ENCODE assay signal across 16 cellular contexts in the genomic region with DNA sequence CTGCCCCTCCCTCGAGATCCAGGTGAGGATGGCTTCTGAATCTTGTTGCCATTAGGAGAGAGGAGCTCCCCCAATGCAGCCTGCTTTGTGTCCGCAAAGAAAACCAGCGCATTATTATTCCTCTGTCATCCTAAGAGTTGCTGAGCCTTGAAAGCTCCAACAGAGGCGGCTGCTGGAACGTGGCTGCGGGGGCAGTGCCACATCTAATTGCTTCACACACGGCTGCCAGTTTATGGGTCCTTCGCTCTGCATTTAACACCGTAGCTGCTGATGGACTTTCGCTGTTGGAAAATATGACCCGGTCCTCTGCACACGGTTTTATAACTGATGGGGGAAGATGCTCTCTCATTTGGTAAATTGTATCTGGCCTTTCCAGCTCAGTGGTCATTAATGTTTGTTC. TPM values are rescaled to one million over a fixed set of nuclear protein-coding genes. Genes with fewer than 3 reads are reported as not detected.
DNase-seq lines count a peak whose midpoint lies in the region; TF ChIP-seq lines count a peak whose summit lies in the region.
"Had no signal": no experiment of that assay in that cellular context is flagged by ENCODE, and none has a peak within 500 bp of the region (broad histone marks: within the 10 kb centered on the region; RNA-seq: fewer than 3 reads in every experiment).

No MANE protein-coding gene starts in this region.

- no peaks in the 10 kb centered on the region for H3K9me3 Mint-ChIP-seq in endodermal cell
- H3K9me3 Mint-ChIP-seq: CD8-positive, alpha-beta T cell had no signal

- H3K27me3 ChIP-seq in endodermal cell (ENCODE audit: control insufficient read depth, insufficient read depth, low read length, poor library complexity, severe bottlenecking) = no peaks in the 10 kb centered on the region

- no peak overlapping the region for H3K27ac ChIP-seq in endodermal cell (ENCODE audit: low read depth, low read length)
- H3K27ac ChIP-seq: HL-60 had no signal

- H3K4me3 ChIP-seq in endodermal cell (ENCODE audit: low read length) = no peak overlapping the region

- DNase-seq in Ammon's horn (ENCODE audit: low spot score) (peak; percentile 64), NCI-H146 treated with DMSO at 0.1 percent for 48 hours (lab: John Stamatoyannopoulos, UW; ENCODE audit: unreplicated experiment) (peak; percentile 85), endodermal cell (peak; percentile 52), nucleus accumbens (lab: John Stamatoyannopoulos, UW) (peak in 29 of 56 donors; percentile 1 to 75 (median 19)), H4 (ENCODE audit: low spot score) (no peak), SK-N-DZ (ENCODE audit: low spot score) (no peak), cerebellar cortex (ENCODE audit: low spot score) (no peak), dedifferentiated amniotic fluid mesenchymal stem cell (ENCODE audit: extremely low spot score) (no peak)
- DNase-seq: CD8-positive, alpha-beta T cell; GOT3; KBM-7; NCI-H1048; NCI-H1930; NCI-H226; SHP77 treated with DMSO at 0.1 percent for 48 hours had no signal

- peaks cover 49% of the 10 kb centered on the region for H3K36me3 Mint-ChIP-seq in endodermal cell (ENCODE audit: low read depth)
- H3K36me3 Mint-ChIP-seq: CD8-positive, alpha-beta T cell had no signal

- H3K4me1 Mint-ChIP-seq in endodermal cell = peaks cover 63% of the 10 kb centered on the region

- peak overlapping the region; percentile 23 for H3K27ac Mint-ChIP-seq in endodermal cell
- H3K27ac Mint-ChIP-seq: CD8-positive, alpha-beta T cell had no signal

- TF ChIP-seq CTCF in endodermal cell (conservative IDR thresholded peaks at IDR 0.05) = no peak

- no peak overlapping the region for H3K4me3 Mint-ChIP-seq in endodermal cell
- H3K4me3 Mint-ChIP-seq: CD8-positive, alpha-beta T cell had no signal

- WGBS in endodermal cell (ENCODE audit: insufficient coverage in 1 of 2, insufficient read length in 1 of 2), 2 experiments = 80 to 87% methylated on average over 12 of the region's 12 CpGs

- H3K36me3 ChIP-seq in endodermal cell (ENCODE audit: control insufficient read depth, insufficient read depth, low read length) = peaks cover 25% of the 10 kb centered on the region

- H3K9ac ChIP-seq in endodermal cell (ENCODE audit: extremely low read depth, low read length, poor library complexity, severe bottlenecking) = no peak overlapping the region

- H3K27me3 Mint-ChIP-seq in endodermal cell (ENCODE audit: insufficient read depth) = no peaks in the 10 kb centered on the region

- H3K4me1 ChIP-seq in endodermal cell (ENCODE audit: control insufficient read depth, insufficient read depth, low read length) = peaks cover 14% of the 10 kb centered on the region

- H3K9me3 ChIP-seq in endodermal cell (ENCODE audit: control insufficient read depth, low read length) = no peaks in the 10 kb centered on the region

RNA-seq across cellular contexts. Expression of a gene that starts 38.0 kb away (rescaled TPM):
- 10 to 100 TPM; 27.3 to 28.6 TPM for total RNA-seq in endodermal cell
- polyA plus RNA-seq in endodermal cell (2013, experiment 1 of 2) = 22.2 TPM
- polyA plus RNA-seq in endodermal cell (2013, experiment 2 of 2) = 21.0 TPM
- 55.0 and 55.8 TPM in 2 replicates for total RNA-seq in H4 (2014; rRNA removed; shearing (Covaris generic))
- polyA plus RNA-seq in SK-N-DZ (2014; cell fraction: cytosol; rRNA removed) = 29.2 and 35.2 TPM in 2 replicates
- polyA plus RNA-seq in SK-N-DZ (2014; cell fraction: nucleus; rRNA removed) = 14.1 and 19.6 TPM in 2 replicates

Comparison
In these comparisons a context has a peak if more than half of its experiments do, and no peak if none do; other contexts are left out.
1. DNase-seq: peak in Ammon's horn (single experiment), NCI-H146 treated with DMSO at 0.1 percent for 48 hours (single experiment), endodermal cell (single experiment) and nucleus accumbens (29 of 56); none in H4 (single experiment), SK-N-DZ (single experiment), cerebellar cortex (single experiment) and dedifferentiated amniotic fluid mesenchymal stem cell (single experiment).